Comparison of ENCODE assay signal across 20 cellular contexts in genomic region chr2:224175010-224175409, GRCh38.
"Had no signal": no experiment of that assay in that cellular context is flagged by ENCODE, and none has a peak within 500 bp of the region (broad histone marks: within the 10 kb centered on the region; RNA-seq: fewer than 3 reads in every experiment).

No MANE protein-coding gene starts in this region.

- H3K4me3 ChIP-seq: adrenal gland, ascending aorta, left lung, lung, thyroid gland had no signal

- H3K27ac ChIP-seq: adrenal gland, ascending aorta, brain microvascular endothelial cell, foreskin keratinocyte, left lung, thyroid gland, WERI-Rb-1 had no signal

- DNase-seq: activated CD4-positive, alpha-beta T cell treated with anti-CD3 and anti-CD28 coated beads, Interleukin-2, amount 10 ng/mL, durations not matched to agents 7 days and 5 days; activated CD4-positive, CD25-positive, alpha-beta regulatory T cell treated with anti-CD3 and anti-CD28 coated beads, Interleukin-2, amount 50 U/mL, for 72 hours; activated CD8-positive, alpha-beta T cell treated with anti-CD3 and anti-CD28 coated beads, Interleukin-2, amount 10 ng/mL, durations not matched to agents 7 days and 5 days; activated naive CD4-positive, alpha-beta T cell; adrenal gland; brain microvascular endothelial cell; caudate nucleus; effector CD8-positive, alpha-beta T cell; foreskin keratinocyte; kidney; left lung; naive thymus-derived CD4-positive, alpha-beta T cell; retina; stimulated activated CD4-positive, alpha-beta T cell treated with anti-CD3 and anti-CD28 coated beads, Interleukin-12 subunit alpha, Interleukin-12 subunit beta, amount 100 ng/mL, for 4 hours; stimulated activated CD4-positive, alpha-beta T cell treated with anti-CD3 and anti-CD28 coated beads, Interleukin-4, amount 100 ng/mL, for 4 hours; stimulated activated naive CD8-positive, alpha-beta T cell treated with anti-CD3 and anti-CD28 coated beads, Interleukin-15, Interleukin-2, amounts not matched to agents 100 U/mL and 50 U/mL, for 24 hours; thyroid gland; WERI-Rb-1 had no signal

- H3K36me3 ChIP-seq: adrenal gland, ascending aorta, brain microvascular endothelial cell, left lung, thyroid gland, WERI-Rb-1 had no signal

- H3K9me3 ChIP-seq: adrenal gland, ascending aorta, left lung, thyroid gland had no signal

- H3K4me1 ChIP-seq: adrenal gland, ascending aorta, left lung, thyroid gland had no signal
